ENCODE assay signal across 8 cellular contexts in genomic region chr3:126389112-126389791, GRCh38. TPM values are rescaled to one million over a fixed set of nuclear protein-coding genes. Genes with fewer than 3 reads are reported as not detected.
DNase-seq lines count a peak whose midpoint lies in the region; ATAC-seq, FAIRE-seq and TF ChIP-seq lines count a peak whose summit lies in the region.

No MANE protein-coding gene starts in this region.

- DNase-seq in A172 (ENCODE audit: low spot score) = peak; percentile 55
- peak; percentile 94 for DNase-seq in OCI-M1 (lab: John Stamatoyannopoulos, UW)
- peak; percentile 92 to 94 for DNase-seq in cardiac muscle cell (ENCODE audit: low read depth in 1 of 2, low spot score in 1 of 2)
- peak; percentile 60 for DNase-seq in omental fat pad (ENCODE audit: low spot score)
- peak; percentile 94 for DNase-seq in urothelium cell line (ENCODE audit: low spot score)

- TF ChIP-seq CTCF in GM12875 (IDR thresholded peaks at IDR 0.05; ENCODE audit: borderline replicate concordance, insufficient read depth, low read depth, low read length) = peak; percentile 92
- peak; percentile 98 for TF ChIP-seq CTCF in cardiac muscle cell (IDR thresholded peaks at IDR 0.05; ENCODE audit: low read depth, low read length)
- TF ChIP-seq CTCF in omental fat pad (IDR thresholded peaks at IDR 0.05) = peak in 2 of 3 donors; percentile 90 to 94

- FAIRE-seq in urothelium cell line (lab: Jason Lieb, UNC) = peak; percentile 99

- H3K4me3 ChIP-seq in GM12875 (ENCODE audit: low read depth, low read length) = no peak overlapping the region
- peak overlapping the region; percentile 18 for H3K4me3 ChIP-seq in cardiac muscle cell

- peak overlapping the region; percentile 13 for H3K27ac ChIP-seq in adipose tissue (ENCODE audit: low read depth, low read length)
- no peak overlapping the region for H3K27ac ChIP-seq in cardiac muscle cell

- no peaks in the 10 kb centered on the region for H3K36me3 ChIP-seq in cardiac muscle cell

- peaks cover 16% of the 10 kb centered on the region for H3K27me3 ChIP-seq in cardiac muscle cell

- WGBS in adipose tissue, 3 donors = 1 to 3% (median 2%) methylated on average over 49 to 58 of the region's 58 CpGs

- peaks cover 4% of the 10 kb centered on the region for H3K4me1 ChIP-seq in cardiac muscle cell (ENCODE audit: low read depth)

- ATAC-seq in HG03565 (IDR thresholded peaks at IDR 0.05; ENCODE audit: unreplicated experiment) (peak; percentile 43), omental fat pad (ENCODE audit: low FRiP score) (peak; percentile 94)

- H3K9me3 ChIP-seq in cardiac muscle cell (ENCODE audit: low read depth) = no peaks in the 10 kb centered on the region

RNA-seq across cellular contexts. Expression of gene CFAP100, which starts 5.5 kb away (rescaled TPM):
- not detected in 2 replicates for total RNA-seq in A172 (2014; rRNA removed; shearing (Covaris generic))
- polyA plus RNA-seq in adipose tissue = not detected
- not detected in 2 replicates for total RNA-seq in cardiac muscle cell
- polyA plus RNA-seq in cardiac muscle cell = 0.09 TPM in 1 of 2 replicates, not detected in the other
- not detected for total RNA-seq in omental fat pad

RNA-seq across cellular contexts. Expression of gene KLF15, which starts 32.0 kb away (rescaled TPM):
- total RNA-seq in A172 (2014; rRNA removed; shearing (Covaris generic)) = 0.03 and 0.31 TPM in 2 replicates
- polyA plus RNA-seq in adipose tissue (10 to 100 TPM; 29.6 to 38.0 (median 32.0) TPM), cardiac muscle cell (0.75 and 6.3 TPM in 2 replicates)
- total RNA-seq in cardiac muscle cell (9.5 and 16.5 TPM in 2 replicates), omental fat pad (10 to 100 TPM; 22.3 to 73.1 (median 59.9) TPM)
